ENCODE assay signal across 1 cellular context in the genomic region with DNA sequence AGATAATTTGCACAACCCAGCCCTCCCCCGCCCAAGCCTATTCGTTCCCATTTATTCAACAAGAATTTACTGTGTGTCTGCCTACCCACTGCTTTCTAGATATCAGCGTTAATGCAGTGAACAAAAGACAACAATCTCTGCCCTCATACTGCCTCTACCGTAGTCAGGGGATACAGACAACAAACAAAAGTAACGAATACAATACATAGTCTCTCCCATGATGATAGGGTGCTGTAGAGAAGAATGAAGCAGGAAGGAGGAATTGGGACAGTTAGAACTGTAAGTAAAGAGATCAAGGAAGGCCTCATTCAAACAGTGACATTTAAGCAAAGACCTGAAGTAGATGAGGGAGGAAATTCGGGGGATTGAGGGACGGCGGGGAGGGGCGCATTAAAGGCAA.
TF ChIP-seq lines count a peak whose summit lies in the region.

No MANE protein-coding gene starts in this region.

TF ChIP-seq in HepG2, 621 proteins besides CTCF, POLR2A, EP300 and RAD21:
- no peak for TF ChIP-seq REL (CRISPR knock-in tag; conservative IDR thresholded peaks at IDR 0.05)
- no peak for TF ChIP-seq ZNF713 (CRISPR knock-in tag; IDR thresholded peaks at IDR 0.05)
- TF ChIP-seq NFRKB (IDR thresholded peaks at IDR 0.05), result no peak
- TF ChIP-seq RFX1 (IDR thresholded peaks at IDR 0.05), result peak; percentile 15; the same call in 1 of the 2 replicates
